10 cellular contexts compared by ENCODE assay signal in the genomic region with DNA sequence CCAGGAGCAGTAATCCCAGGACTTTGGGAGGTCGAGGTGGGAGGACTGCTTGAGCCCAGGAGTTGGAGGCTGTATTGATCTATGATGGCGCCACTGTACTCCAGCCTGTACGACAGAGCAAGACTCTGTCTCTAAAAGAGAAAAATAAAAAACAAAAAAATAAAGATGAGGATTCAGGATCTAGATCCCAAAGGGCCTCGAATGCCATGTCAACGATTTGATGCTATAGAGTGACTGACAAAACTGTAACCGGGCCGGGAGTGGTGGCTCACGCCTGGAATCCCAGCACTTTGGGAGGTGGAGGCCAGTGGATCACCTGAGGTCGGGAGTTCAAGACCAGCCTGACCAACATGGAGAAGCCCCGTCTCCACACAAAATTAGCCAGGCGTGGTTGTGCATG. TPM values are rescaled to one million over a fixed set of nuclear protein-coding genes. Genes with fewer than 3 reads are reported as not detected.
A peak's percentile ranks its signal among the peaks of the same experiment; 100 is the strongest.
DNase-seq lines count a peak whose midpoint lies in the region; ATAC-seq, FAIRE-seq and TF ChIP-seq lines count a peak whose summit lies in the region.
"Not testable (repeated sequence)": the region's sequence is repeated elsewhere in the genome, so short reads cannot be mapped to it uniquely, and the experiment has no call there.
"Had no signal": no experiment of that assay in that cellular context is flagged by ENCODE, and none has a peak within 500 bp of the region (broad histone marks: within the 10 kb centered on the region; RNA-seq: fewer than 3 reads in every experiment).

No MANE protein-coding gene starts in this region.

- WGBS in pancreas, 2 donors = 82 to 87% methylated on average over 10 to 11 of the region's 11 CpGs
- WGBS in psoas muscle, 3 donors = 81 to 91% (median 81%) methylated on average over 9 to 11 of the region's 11 CpGs

- H3K27me3 Mint-ChIP-seq in Caco-2 (ENCODE audit: insufficient read depth, unreplicated experiment); T-helper 17 cell; nephron (ENCODE audit: low read depth): not testable (repeated sequence)

- not testable (repeated sequence) for FAIRE-seq in pancreas (lab: Jason Lieb, UNC)

- POLR2A ChIA-PET in Caco-2 (lab: Charles Lee) = not testable (repeated sequence)

- DNase-seq in Caco-2, T-helper 17 cell, dorsolateral prefrontal cortex, pancreas, psoas muscle: not testable (repeated sequence)

- TF ChIP-seq CTCF in Caco-2 (IDR thresholded peaks at IDR 0.05; ENCODE audit: insufficient read depth in 1 of 2, low read depth in 1 of 2, low read length in 1 of 2, severe bottlenecking in 1 of 2, unreplicated experiment in 1 of 2); dorsolateral prefrontal cortex (IDR thresholded peaks at IDR 0.05 in 54 of 56, conservative IDR thresholded peaks at IDR 0.05 in 2 of 56; ENCODE audit: low read depth in 1 of 56, partially characterized antibody in 56 of 56); nephron (IDR thresholded peaks at IDR 0.05; ENCODE audit: unreplicated experiment in 3 of 3); pancreas (IDR thresholded peaks at IDR 0.05); psoas muscle (IDR thresholded peaks at IDR 0.05): not testable (repeated sequence)

- H3K9me3 ChIP-seq in Caco-2; HUES48 (ENCODE audit: control insufficient read depth, insufficient read depth, low read length); T-helper 17 cell (ENCODE audit: control insufficient read depth, low read length, poor library complexity, severe bottlenecking); pancreas; psoas muscle: not testable (repeated sequence)

- H3K27ac ChIP-seq in HUES48 (ENCODE audit: low read depth, low read length) (peak overlapping the region; percentile 90), dorsolateral prefrontal cortex (peak overlapping the region in 44 of 59 donors; percentile 13 to 96 (median 90)), pancreas (peak overlapping the region in 3 of 4 donors; percentile 46 to 84 (median 70)), psoas muscle (peak overlapping the region; percentile 91)

- BruUV-seq in Caco-2 (replicated peaks; lab: Mats Ljungman, UMichigan) = not testable (repeated sequence)

- peaks cover 24% of the 10 kb centered on the region for H3K4me1 Mint-ChIP-seq in Caco-2 (ENCODE audit: low read depth, unreplicated experiment)
- H3K4me1 Mint-ChIP-seq in T-helper 17 cell = peaks cover 17% of the 10 kb centered on the region
- peaks cover 29% of the 10 kb centered on the region for H3K4me1 Mint-ChIP-seq in nephron

- H3K9ac ChIP-seq in HUES48 (ENCODE audit: low read depth, low read length) = not testable (repeated sequence)

- H3K27me3 ChIP-seq in Caco-2 (replicated peaks; ENCODE audit: control insufficient read depth, insufficient read depth, low read length); HUES48 (ENCODE audit: control insufficient read depth, insufficient read depth, low read length); dorsolateral prefrontal cortex; pancreas; psoas muscle (ENCODE audit: insufficient read depth in 3 of 3, low read length in 2 of 3): not testable (repeated sequence)

- not testable (repeated sequence) for ATAC-seq in T-helper 17 cell, pancreas, psoas muscle

- H3K4me3 ChIP-seq in Caco-2 (ENCODE audit: low read depth, low read length) = peak overlapping the region; percentile 9
- not testable (repeated sequence) for H3K4me3 ChIP-seq in HUES48 (ENCODE audit: low read depth, low read length); pancreas
- peak overlapping the region in 8 of 59 donors; percentile 73 to 80 (median 76) for H3K4me3 ChIP-seq in dorsolateral prefrontal cortex
- peak overlapping the region; percentile 78 for H3K4me3 ChIP-seq in psoas muscle

- CTCF ChIA-PET in Caco-2 (lab: Charles Lee) = interaction anchor here (1.8 kb wide), 1 partner anchor 22 kb away, joined by 4 read pairs; no protein-coding TSS in a partner anchor

- intact Hi-C loops in Caco-2 (cut with micrococcal nuclease; ENCODE audit: unreplicated experiment) (loop anchor here (2.0 to 5.0 kb wide), 2 partner anchors 20 to 68 kb away; no protein-coding TSS in a partner anchor), dorsolateral prefrontal cortex (cut with DNase I) (loop anchor here in 1 of 2 donors (5.0 kb wide), 1 partner anchor 47 kb away; no protein-coding TSS in a partner anchor)
- intact Hi-C loops in pancreas (cut with DNase I); psoas muscle (cut with DNase I): not testable (repeated sequence)

- H3K4me3 Mint-ChIP-seq in Caco-2 (ENCODE audit: unreplicated experiment) = peak overlapping the region; percentile 69
- H3K4me3 Mint-ChIP-seq in T-helper 17 cell = peak overlapping the region; percentile 39
- H3K4me3 Mint-ChIP-seq in nephron = peak overlapping the region; percentile 46 to 97 (median 73)

- H3K36me3 ChIP-seq in Caco-2 (ENCODE audit: control insufficient read depth, insufficient read depth, low read length); HUES48 (ENCODE audit: control insufficient read depth, insufficient read depth, low read length); pancreas: not testable (repeated sequence)
- H3K36me3 ChIP-seq in psoas muscle (ENCODE audit: insufficient read depth in 1 of 2, low read depth in 1 of 2) = peaks cover 3 to 16% of the 10 kb centered on the region in 2 donors

- H3K4me1 ChIP-seq in Caco-2 (peaks cover 36% of the 10 kb centered on the region), HUES48 (ENCODE audit: control insufficient read depth, insufficient read depth, low read length) (peaks cover 15% of the 10 kb centered on the region; the same call in 1 of the 2 replicates), psoas muscle (peaks cover 36% of the 10 kb centered on the region)
- not testable (repeated sequence) for H3K4me1 ChIP-seq in pancreas

- not testable (repeated sequence) for H3K9me3 Mint-ChIP-seq in Caco-2 (ENCODE audit: unreplicated experiment); nephron

- H3K36me3 Mint-ChIP-seq in Caco-2 (ENCODE audit: insufficient read depth, unreplicated experiment) = peaks cover 37% of the 10 kb centered on the region
- H3K36me3 Mint-ChIP-seq in T-helper 17 cell (ENCODE audit: low read depth); nephron (ENCODE audit: low read depth): not testable (repeated sequence)

- H3K27ac Mint-ChIP-seq in Caco-2 (ENCODE audit: unreplicated experiment) = peak overlapping the region; percentile 92
- not testable (repeated sequence) for H3K27ac Mint-ChIP-seq in T-helper 17 cell
- H3K27ac Mint-ChIP-seq in nephron = peak overlapping the region in 1 of 3 experiments; percentile 72

RNA-seq across cellular contexts. Expression of a gene that starts 38.6 kb away (rescaled TPM):
- not detected in 2 replicates for total RNA-seq in Caco-2 (2022)
- not detected for total RNA-seq in T-helper 17 cell
- under 1 TPM in 2 of 120 experiments, not detected in 118; 0.25 to 0.30 TPM for total RNA-seq in dorsolateral prefrontal cortex
- total RNA-seq in pancreas = not detected
- polyA plus RNA-seq in pancreas = under 1 TPM; 0.08 to 0.09 TPM
- total RNA-seq in psoas muscle = not detected
- under 1 TPM in 2 of 3 donors, not detected in 1; 0.09 to 0.19 TPM for polyA plus RNA-seq in psoas muscle
- total RNA-seq: CD4-positive, alpha-beta T cell; GM23338 had no signal
- polyA plus RNA-seq: BJ had no signal

RNA-seq across cellular contexts. Expression of a gene that starts 49.1 kb away (rescaled TPM):
- not detected in 2 replicates for total RNA-seq in Caco-2 (2022)
- total RNA-seq in T-helper 17 cell = 10 to 100 TPM; 30.1 to 30.5 TPM
- total RNA-seq in dorsolateral prefrontal cortex = 1 to 10 TPM in 5 of 120 experiments, under 1 TPM in 4, not detected in 111; 0.36 to 2.3 (median 1.4) TPM
- under 1 TPM in 2 of 6 donors, not detected in 4; 0.22 to 0.34 TPM for total RNA-seq in pancreas
- polyA plus RNA-seq in pancreas = under 1 TPM in 1 of 2 donors, not detected in 1; 0.09 TPM
- under 1 TPM in 1 of 4 donors, not detected in 3; 0.61 TPM for total RNA-seq in psoas muscle
- under 1 TPM; 0.05 to 0.14 (median 0.06) TPM for polyA plus RNA-seq in psoas muscle
- total RNA-seq: GM23338 had no signal
- polyA plus RNA-seq: BJ had no signal

Comparison
In these comparisons a context has a peak if more than half of its experiments do, and no peak if none do; other contexts are left out.
1. RNA of a gene that starts 49.1 kb away (total RNA-seq): 30.1 to 30.5 TPM in T-helper 17 cell; not detected in Caco-2, 0.22 to 0.34 TPM in pancreas, 0.36 to 2.3 TPM in dorsolateral prefrontal cortex and 0.61 TPM in psoas muscle; every median in the first group is over 4 times any median in the second.
2. Peak in every context shown above with its lines, with median percentiles within 50 percentile points of each other: H3K4me3 Mint-ChIP-seq and H3K27ac ChIP-seq.